In the genomic region with DNA sequence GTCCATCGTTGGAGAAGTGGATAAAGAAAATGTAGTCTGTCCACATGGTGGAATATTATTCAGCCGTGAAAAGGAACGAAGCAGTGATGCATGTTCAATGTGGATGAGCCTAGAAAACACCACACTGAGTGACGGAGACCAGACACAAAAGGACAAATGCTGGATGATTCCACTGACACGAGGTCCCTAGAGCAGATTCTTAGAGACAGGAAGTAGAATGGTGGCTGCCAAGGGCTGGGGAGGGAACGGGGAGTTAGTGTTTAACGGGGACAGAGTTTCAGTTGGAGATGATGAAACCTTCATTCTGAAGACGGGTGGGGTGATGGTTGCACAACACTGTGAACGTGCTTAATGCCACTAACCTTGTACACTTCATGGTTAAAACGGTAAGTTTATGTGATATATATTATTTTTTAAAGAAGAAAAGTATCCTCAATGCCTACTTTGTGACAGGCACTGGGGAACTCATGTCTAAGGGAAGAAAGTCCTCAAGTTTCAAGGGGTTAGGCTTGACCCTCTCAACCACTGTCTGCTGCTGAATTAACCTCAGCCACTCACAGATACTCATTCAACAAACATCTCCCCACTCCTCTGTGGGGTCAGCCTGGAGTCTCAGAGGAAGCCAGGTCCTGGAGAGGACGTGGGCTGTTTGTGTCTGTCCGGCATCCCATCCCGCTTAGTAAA, we compare ENCODE assay signal across 1 cellular context.
TF ChIP-seq lines count a peak whose summit lies in the region.

No MANE protein-coding gene starts in this region.

TF ChIP-seq in SK-N-SH, 30 proteins besides CTCF, POLR2A, EP300 and RAD21 (continued from another document):
- no peak for TF ChIP-seq PBX3 (IDR thresholded peaks at IDR 0.05)
- no peak for TF ChIP-seq GABPA (IDR thresholded peaks at IDR 0.05; ENCODE audit: low read depth)
- no peak for TF ChIP-seq TAF1 (IDR thresholded peaks at IDR 0.05; ENCODE audit: borderline replicate concordance, low read depth, low read length)
- no peak for TF ChIP-seq MXI1 (IDR thresholded peaks at IDR 0.05; ENCODE audit: low read depth, low read length)
- no peak for TF ChIP-seq MEF2A (IDR thresholded peaks at IDR 0.05; ENCODE audit: borderline replicate concordance, low read depth)
